In the genomic region with DNA sequence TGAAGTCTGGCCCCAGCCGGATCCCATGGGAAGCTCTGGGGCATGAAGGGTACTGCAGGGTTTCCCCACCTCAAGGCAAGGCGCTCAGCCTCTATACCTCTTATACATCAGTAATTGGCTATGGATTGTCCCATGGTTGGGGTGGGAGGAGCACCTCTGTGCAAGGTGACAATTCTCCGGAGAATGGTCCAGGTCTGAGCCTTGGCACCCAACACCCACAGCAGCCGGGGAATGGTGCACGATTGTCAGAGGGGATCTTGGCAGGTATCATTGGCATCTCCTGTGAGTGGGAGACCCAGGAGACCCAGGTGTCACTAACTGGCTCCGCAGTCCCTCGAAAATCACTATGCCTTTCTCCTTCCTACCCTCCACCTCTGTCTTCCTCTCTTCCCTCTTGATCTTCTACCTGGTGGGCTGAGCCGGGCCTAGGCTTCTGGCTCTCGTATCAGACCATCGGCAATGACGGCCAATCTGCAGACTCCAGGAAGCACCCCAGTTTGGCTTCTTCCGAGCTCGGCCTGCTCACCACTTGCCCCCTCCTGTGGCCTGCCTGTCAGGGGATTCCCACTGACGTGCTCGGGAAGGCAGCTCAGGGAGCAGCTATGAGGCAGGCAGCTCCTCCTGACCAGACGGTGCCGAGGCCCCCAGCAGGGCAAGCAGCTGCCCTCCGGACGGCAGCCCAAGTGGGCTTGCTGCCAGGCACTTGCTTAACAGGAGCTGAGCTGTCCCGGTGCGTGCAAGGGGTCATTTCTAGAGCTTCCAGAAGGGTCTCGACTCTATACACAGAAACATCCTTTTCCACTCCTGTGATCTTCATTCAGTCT, we compare ENCODE assay signal across 26 cellular contexts. TPM values are rescaled to one million over a fixed set of nuclear protein-coding genes. Genes with fewer than 3 reads are reported as not detected.
DNase-seq lines count a peak whose midpoint lies in the region; TF ChIP-seq lines count a peak whose summit lies in the region.
"Had no signal": no experiment of that assay in that cellular context is flagged by ENCODE, and none has a peak within 500 bp of the region (broad histone marks: within the 10 kb centered on the region; RNA-seq: fewer than 3 reads in every experiment).

No MANE protein-coding gene starts in this region.

- H3K79me2 ChIP-seq in osteoblast (ENCODE audit: insufficient read depth, low read length), result no peaks in the 10 kb centered on the region

- no peak overlapping the region for H2AFZ ChIP-seq in osteoblast (ENCODE audit: low read length)

- TF ChIP-seq CTCF in osteoblast (IDR thresholded peaks at IDR 0.05; ENCODE audit: extremely low read depth, low read depth, low read length) (no peak), GM10266 (IDR thresholded peaks at IDR 0.05; ENCODE audit: control insufficient read depth, insufficient read depth, low read depth, missing control alignments) (no peak)

- H3K27me3 ChIP-seq in osteoblast (ENCODE audit: insufficient read depth, low read length), result peaks cover 10% of the 10 kb centered on the region

- H3K4me3 Mint-ChIP-seq in activated CD4-positive, alpha-beta memory T cell treated with anti-CD3 and anti-CD28 coated beads, Interleukin-2, amount 10 ng/mL, durations not matched to agents 7 days and 5 days, result no peak overlapping the region
- H3K4me3 Mint-ChIP-seq in activated CD4-positive, alpha-beta memory T cell treated with anti-CD3 and anti-CD28 coated beads for 36 hours, result no peak overlapping the region
- H3K4me3 Mint-ChIP-seq: CD14-positive monocyte had no signal

- CTCF ChIA-PET in activated CD4-positive, alpha-beta memory T cell treated with anti-CD3 and anti-CD28 coated beads, Interleukin-2, amount 10 ng/mL, durations not matched to agents 7 days and 5 days (lab: Charles Lee), result interaction anchor here (0.5 kb wide), 2 partner anchors 159 kb away, joined by 3 to 4 read pairs; no protein-coding TSS in a partner anchor
- CTCF ChIA-PET in activated CD4-positive, alpha-beta memory T cell treated with anti-CD3 and anti-CD28 coated beads for 36 hours (lab: Charles Lee), result interaction anchor here (1.1 kb wide), 1 partner anchor 9 kb away, joined by 4 read pairs; no protein-coding TSS in a partner anchor

- H3K4me1 ChIP-seq in osteoblast (ENCODE audit: insufficient read depth, low read length), result no peaks in the 10 kb centered on the region
- H3K4me1 ChIP-seq: BE2C had no signal

- H3K27ac Mint-ChIP-seq in activated CD4-positive, alpha-beta memory T cell treated with anti-CD3 and anti-CD28 coated beads, Interleukin-2, amount 10 ng/mL, durations not matched to agents 7 days and 5 days, result no peak overlapping the region
- H3K27ac Mint-ChIP-seq in activated CD4-positive, alpha-beta memory T cell treated with anti-CD3 and anti-CD28 coated beads for 36 hours, result no peak overlapping the region
- H3K27ac Mint-ChIP-seq: CD14-positive monocyte had no signal

- H3K36me3 ChIP-seq in osteoblast (ENCODE audit: insufficient read depth, low read length), result no peaks in the 10 kb centered on the region
- H3K36me3 ChIP-seq: BE2C had no signal

- H3K27ac ChIP-seq in osteoblast (ENCODE audit: low read depth, low read length), result no peak overlapping the region
- H3K27ac ChIP-seq: SK-N-MC had no signal

- intact Hi-C loops in activated CD4-positive, alpha-beta memory T cell treated with anti-CD3 and anti-CD28 coated beads for 36 hours (cut with micrococcal nuclease), result no loop called here

- H4K20me1 ChIP-seq in osteoblast (ENCODE audit: insufficient read depth, low read length), result no peaks in the 10 kb centered on the region

- H3K4me2 ChIP-seq in osteoblast (ENCODE audit: insufficient read depth, low read length), result no peak overlapping the region

- no peaks in the 10 kb centered on the region for H3K36me3 Mint-ChIP-seq in activated CD4-positive, alpha-beta memory T cell treated with anti-CD3 and anti-CD28 coated beads, Interleukin-2, amount 10 ng/mL, durations not matched to agents 7 days and 5 days (ENCODE audit: low read depth)
- H3K36me3 Mint-ChIP-seq in activated CD4-positive, alpha-beta memory T cell treated with anti-CD3 and anti-CD28 coated beads for 36 hours, result no peaks in the 10 kb centered on the region
- H3K36me3 Mint-ChIP-seq: CD14-positive monocyte had no signal

- H3K9me3 ChIP-seq in osteoblast (ENCODE audit: low read depth, low read length), result no peaks in the 10 kb centered on the region
- H3K9me3 ChIP-seq: BE2C had no signal

- no peaks in the 10 kb centered on the region for H3K9me3 Mint-ChIP-seq in activated CD4-positive, alpha-beta memory T cell treated with anti-CD3 and anti-CD28 coated beads, Interleukin-2, amount 10 ng/mL, durations not matched to agents 7 days and 5 days
- H3K9me3 Mint-ChIP-seq in activated CD4-positive, alpha-beta memory T cell treated with anti-CD3 and anti-CD28 coated beads for 36 hours, result no peaks in the 10 kb centered on the region

- no peaks in the 10 kb centered on the region for H3K4me1 Mint-ChIP-seq in activated CD4-positive, alpha-beta memory T cell treated with anti-CD3 and anti-CD28 coated beads, Interleukin-2, amount 10 ng/mL, durations not matched to agents 7 days and 5 days
- no peaks in the 10 kb centered on the region for H3K4me1 Mint-ChIP-seq in activated CD4-positive, alpha-beta memory T cell treated with anti-CD3 and anti-CD28 coated beads for 36 hours (ENCODE audit: low read depth)
- H3K4me1 Mint-ChIP-seq: CD14-positive monocyte had no signal

- peaks cover 5% of the 10 kb centered on the region for H3K27me3 Mint-ChIP-seq in activated CD4-positive, alpha-beta memory T cell treated with anti-CD3 and anti-CD28 coated beads, Interleukin-2, amount 10 ng/mL, durations not matched to agents 7 days and 5 days
- peaks cover 2% of the 10 kb centered on the region for H3K27me3 Mint-ChIP-seq in activated CD4-positive, alpha-beta memory T cell treated with anti-CD3 and anti-CD28 coated beads for 36 hours

- POLR2A ChIA-PET in activated CD4-positive, alpha-beta memory T cell treated with anti-CD3 and anti-CD28 coated beads, Interleukin-2, amount 10 ng/mL, durations not matched to agents 7 days and 5 days (lab: Charles Lee), result no interaction called here
- POLR2A ChIA-PET in activated CD4-positive, alpha-beta memory T cell treated with anti-CD3 and anti-CD28 coated beads for 36 hours (lab: Charles Lee), result no interaction called here

- peak; percentile 9 for DNase-seq in activated CD4-positive, alpha-beta memory T cell treated with anti-CD3 and anti-CD28 coated beads, Interleukin-2, amount 10 ng/mL, durations not matched to agents 7 days and 5 days
- no peak for DNase-seq in activated CD4-positive, alpha-beta memory T cell treated with anti-CD3 and anti-CD28 coated beads for 36 hours
- DNase-seq in Daoy (ENCODE audit: low read depth), result peak; percentile 26
- peak; percentile 83 for DNase-seq in cerebellar cortex (ENCODE audit: low spot score)
- peak; percentile 46 for DNase-seq in osteoblast (ENCODE audit: insufficient read length, low spot score, missing footprints)
- DNase-seq in activated T-cell treated with anti-CD3 and anti-CD28 coated beads, Interleukin-2, amount 50 U/mL, for 48 hours, result no peak
- no peak for DNase-seq in GM10266 (ENCODE audit: extremely low spot score)
- DNase-seq: 8988T, ACHN, BE2C, Calu3, GOT3, HCEC 1CT, Kasumi-1, MV-4-11, NCI-H1105, NCI-H1436 treated with DMSO at 0.1 percent for 48 hours, NCI-H1930, NCI-H2107, NCI-H524 treated with DMSO at 0.1 percent for 48 hours, NCI-H774, SIG-M5 had no signal

- no peak overlapping the region for H3K4me3 ChIP-seq in osteoblast (ENCODE audit: insufficient read depth, low read length)
- H3K4me3 ChIP-seq: GM12878, K562, SK-N-MC had no signal

RNA-seq across cellular contexts. Expression of gene CALB2, which starts 10.0 kb away (rescaled TPM):
- not detected for total RNA-seq in activated CD4-positive, alpha-beta memory T cell treated with anti-CD3 and anti-CD28 coated beads, Interleukin-2, amount 10 ng/mL, durations not matched to agents 7 days and 5 days
- total RNA-seq in activated CD4-positive, alpha-beta memory T cell treated with anti-CD3 and anti-CD28 coated beads for 36 hours, result not detected
- 8.1 and 11.3 TPM in 2 replicates for total RNA-seq in Daoy (2014; rRNA removed; shearing (Covaris generic))
- total RNA-seq in osteoblast, result 1.1 and 2.4 TPM in 2 replicates
- total RNA-seq: GM12878, K562 had no signal

RNA-seq across cellular contexts. Expression of gene CMTR2, which starts 59.3 kb away (rescaled TPM):
- 10 to 100 TPM; 20.1 to 21.5 TPM for total RNA-seq in activated CD4-positive, alpha-beta memory T cell treated with anti-CD3 and anti-CD28 coated beads, Interleukin-2, amount 10 ng/mL, durations not matched to agents 7 days and 5 days
- total RNA-seq in activated CD4-positive, alpha-beta memory T cell treated with anti-CD3 and anti-CD28 coated beads for 36 hours, result 10 to 100 TPM; 18.1 to 19.8 TPM
- total RNA-seq in Daoy (2014; rRNA removed; shearing (Covaris generic)), result 17.6 and 20.6 TPM in 2 replicates
- total RNA-seq in osteoblast, result 37.1 and 39.1 TPM in 2 replicates

Comparison
In these comparisons a context has a peak if more than half of its experiments do, and no peak if none do; other contexts are left out.
1. DNase-seq: peak in activated CD4-positive, alpha-beta memory T cell treated with anti-CD3 and anti-CD28 coated beads, Interleukin-2, amount 10 ng/mL, durations not matched to agents 7 days and 5 days (single experiment), Daoy (single experiment), cerebellar cortex (single experiment) and osteoblast (single experiment); none in activated CD4-positive, alpha-beta memory T cell treated with anti-CD3 and anti-CD28 coated beads for 36 hours (single experiment), activated T-cell treated with anti-CD3 and anti-CD28 coated beads, Interleukin-2, amount 50 U/mL, for 48 hours (0 of 2) and GM10266 (single experiment).